In the genomic region with DNA sequence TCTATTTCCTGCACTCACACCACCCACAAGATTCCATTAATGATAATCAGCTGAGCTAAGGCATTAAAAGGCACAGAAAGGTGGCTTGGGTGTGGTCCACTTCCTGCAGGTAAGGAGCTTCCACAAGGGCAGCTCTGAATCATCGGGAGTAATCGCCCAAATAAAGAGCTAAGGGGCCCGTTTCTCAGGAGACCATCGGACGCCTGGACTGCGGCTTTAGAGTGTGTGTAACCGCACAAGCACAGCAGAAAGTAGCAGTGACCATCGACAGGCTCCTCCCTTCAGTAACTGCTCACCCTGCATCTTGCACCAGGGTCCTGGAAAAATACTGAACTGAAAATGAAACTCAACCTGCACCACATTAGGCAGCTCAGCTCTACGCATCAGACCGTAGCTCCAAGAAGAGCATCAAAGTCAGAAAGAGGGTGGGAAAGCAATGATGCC, we compare ENCODE assay signal across 8 cellular contexts. TPM values are rescaled to one million over a fixed set of nuclear protein-coding genes. Genes with fewer than 3 reads are reported as not detected.
DNase-seq lines count a peak whose midpoint lies in the region; ATAC-seq lines count a peak whose summit lies in the region.

No MANE protein-coding gene starts in this region.

- peak overlapping the region; percentile 89 to 98 (median 97) for H3K27ac Mint-ChIP-seq in CD8-positive, alpha-beta memory T cell
- peak overlapping the region; percentile 77 to 84 for H3K27ac Mint-ChIP-seq in natural killer cell treated with Interleukin-12 subunit alpha and Interleukin-12 subunit beta and Interleukin-15 and Interleukin-18, amount 100 ng/mL, for 72 hours

- peak in 4 of 5 donors; percentile 25 to 56 (median 54) for DNase-seq in CD8-positive, alpha-beta memory T cell
- DNase-seq in SJSA1 (ENCODE audit: low read depth in 1 of 2, low spot score in 2 of 2) (peak; percentile 61 to 77), GOT3 (lab: John Stamatoyannopoulos, UW) (no peak), ecto neural progenitor cell (ENCODE audit: low spot score) (no peak)
- peak; percentile 24 for DNase-seq in effector CD4-positive, alpha-beta T cell
- no peak for DNase-seq in natural killer cell treated with Interleukin-12 subunit alpha and Interleukin-12 subunit beta and Interleukin-15 and Interleukin-18, amount 100 ng/mL, for 72 hours (ENCODE audit: low spot score)

- H3K9me3 ChIP-seq in CD8-positive, alpha-beta memory T cell (ENCODE audit: low read length), result no peaks in the 10 kb centered on the region
- H3K9me3 ChIP-seq in SJSA1 (replicated peaks), result peaks cover 2% of the 10 kb centered on the region; the same call in 1 of the 2 replicates

- H3K9me3 Mint-ChIP-seq in CD8-positive, alpha-beta memory T cell, result no peaks in the 10 kb centered on the region
- H3K9me3 Mint-ChIP-seq in natural killer cell treated with Interleukin-12 subunit alpha and Interleukin-12 subunit beta and Interleukin-15 and Interleukin-18, amount 100 ng/mL, for 72 hours, result no peaks in the 10 kb centered on the region

- H3K4me3 ChIP-seq in CD8-positive, alpha-beta memory T cell (ENCODE audit: low read length), result peak overlapping the region; percentile 70
- peak overlapping the region; percentile 7 for H3K4me3 ChIP-seq in SJSA1

- no peaks in the 10 kb centered on the region for H3K36me3 ChIP-seq in CD8-positive, alpha-beta memory T cell (ENCODE audit: insufficient read depth, low read length)
- H3K36me3 ChIP-seq in SJSA1, result peaks cover 50% of the 10 kb centered on the region

- ATAC-seq in GM19328 (IDR thresholded peaks at IDR 0.05; ENCODE audit: unreplicated experiment) (peak; percentile 71), HG03175 (IDR thresholded peaks at IDR 0.05; ENCODE audit: unreplicated experiment) (peak; percentile 91)
- peak; percentile 83 to 86 for ATAC-seq in natural killer cell treated with Interleukin-12 subunit alpha and Interleukin-12 subunit beta and Interleukin-15 and Interleukin-18, amount 100 ng/mL, for 72 hours

- POLR2A ChIA-PET in CD8-positive, alpha-beta memory T cell (lab: Charles Lee), result interaction anchor here (0.9 kb wide), 1 partner anchor 95 kb away, joined by 4 read pairs; no protein-coding TSS in a partner anchor

- no peaks in the 10 kb centered on the region for H3K27me3 ChIP-seq in CD8-positive, alpha-beta memory T cell (ENCODE audit: insufficient read depth, low read length, poor library complexity, severe bottlenecking)
- no peaks in the 10 kb centered on the region for H3K27me3 ChIP-seq in SJSA1 (replicated peaks)

- H3K27ac ChIP-seq in CD8-positive, alpha-beta memory T cell (ENCODE audit: low read depth, low read length), result peak overlapping the region; percentile 58
- peak overlapping the region; percentile 14 for H3K27ac ChIP-seq in SJSA1

- H3K36me3 Mint-ChIP-seq in CD8-positive, alpha-beta memory T cell, result peaks cover 0 to 11% (median 0%) of the 10 kb centered on the region in 3 donors
- peaks cover 7% of the 10 kb centered on the region for H3K36me3 Mint-ChIP-seq in natural killer cell treated with Interleukin-12 subunit alpha and Interleukin-12 subunit beta and Interleukin-15 and Interleukin-18, amount 100 ng/mL, for 72 hours

- peaks cover 90% of the 10 kb centered on the region for H3K4me1 ChIP-seq in CD8-positive, alpha-beta memory T cell (ENCODE audit: insufficient read depth, low read length)
- H3K4me1 ChIP-seq in SJSA1 (replicated peaks), result peaks cover 59% of the 10 kb centered on the region

- H3K4me1 Mint-ChIP-seq in CD8-positive, alpha-beta memory T cell, result peaks cover 91 to 98% (median 96%) of the 10 kb centered on the region in 3 donors
- peaks cover 64 to 96% of the 10 kb centered on the region in 2 donors for H3K4me1 Mint-ChIP-seq in natural killer cell treated with Interleukin-12 subunit alpha and Interleukin-12 subunit beta and Interleukin-15 and Interleukin-18, amount 100 ng/mL, for 72 hours (ENCODE audit: low read depth in 2 of 2)

- CTCF ChIA-PET in CD8-positive, alpha-beta memory T cell (lab: Charles Lee), result interaction anchor here (1.2 to 2.8 kb wide), 5 partner anchors 11 to 126 kb away, joined by 3 to 12 read pairs (median 4); no protein-coding TSS in a partner anchor

- no peaks in the 10 kb centered on the region for H3K27me3 Mint-ChIP-seq in CD8-positive, alpha-beta memory T cell
- no peaks in the 10 kb centered on the region for H3K27me3 Mint-ChIP-seq in natural killer cell treated with Interleukin-12 subunit alpha and Interleukin-12 subunit beta and Interleukin-15 and Interleukin-18, amount 100 ng/mL, for 72 hours

- peak overlapping the region; percentile 83 to 95 (median 94) for H3K4me3 Mint-ChIP-seq in CD8-positive, alpha-beta memory T cell
- H3K4me3 Mint-ChIP-seq in natural killer cell treated with Interleukin-12 subunit alpha and Interleukin-12 subunit beta and Interleukin-15 and Interleukin-18, amount 100 ng/mL, for 72 hours, result peak overlapping the region; percentile 71

RNA-seq across cellular contexts. Expression of a gene that starts 6.0 kb away (rescaled TPM):
- total RNA-seq in CD8-positive, alpha-beta memory T cell, result 100 to 1,000 TPM; 149 to 150 TPM
- polyA plus RNA-seq in CD8-positive, alpha-beta memory T cell, result 63.6 TPM
- total RNA-seq in SJSA1 (2014; rRNA removed; shearing (Covaris generic)), result 133 and 147 TPM in 2 replicates
- 10 to 100 TPM; 73.0 to 90.1 TPM for total RNA-seq in natural killer cell treated with Interleukin-12 subunit alpha and Interleukin-12 subunit beta and Interleukin-15 and Interleukin-18, amount 100 ng/mL, for 72 hours

Comparison
In these comparisons a context has a peak if more than half of its experiments do, and no peak if none do; other contexts are left out.
1. DNase-seq: peak in CD8-positive, alpha-beta memory T cell (4 of 5), SJSA1 (2 of 2) and effector CD4-positive, alpha-beta T cell (single experiment); none in natural killer cell treated with Interleukin-12 subunit alpha and Interleukin-12 subunit beta and Interleukin-15 and Interleukin-18, amount 100 ng/mL, for 72 hours (single experiment), GOT3 (single experiment) and ecto neural progenitor cell (single experiment).
2. Peak in every context shown above with its lines, with median percentiles within 50 percentile points of each other: ATAC-seq.